Comparison of ENCODE assay signal across 24 cellular contexts in the genomic region with DNA sequence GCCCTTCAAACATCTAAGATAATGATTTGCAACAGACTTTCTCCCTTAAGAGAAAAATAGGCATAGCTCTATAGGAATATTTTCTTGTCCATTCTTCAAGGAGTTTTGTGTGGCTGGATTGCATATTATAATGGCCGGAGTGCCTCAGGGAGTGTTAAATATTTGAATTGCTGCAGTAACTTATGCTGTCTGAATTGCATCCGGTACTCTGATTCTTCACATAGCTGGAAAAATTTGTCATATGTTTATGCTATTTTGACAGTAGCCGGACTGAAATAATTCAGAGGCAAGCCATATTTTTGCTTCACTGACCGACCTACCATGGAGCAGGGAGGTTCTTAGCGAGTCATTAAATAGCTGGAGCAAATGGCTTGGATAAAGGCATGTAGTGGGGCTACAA.
"Had no signal": no experiment of that assay in that cellular context is flagged by ENCODE, and none has a peak within 500 bp of the region (broad histone marks: within the 10 kb centered on the region; RNA-seq: fewer than 3 reads in every experiment).

No MANE protein-coding gene starts in this region.

- ATAC-seq: activated CD4-positive, alpha-beta T cell treated with anti-CD3 and anti-CD28 coated beads for 36 hours; activated T-helper 17 cell treated with anti-CD3 and anti-CD28 coated beads, Interleukin-2, amount 50 U/mL, for 72 hours; body of pancreas; heart right ventricle; left lobe of liver; lower lobe of right lung; naive thymus-derived CD8-positive, alpha-beta T cell; sciatic nerve; stimulated activated naive B cell treated with anti-CD40 and anti-IgM and Interleukin-4, amounts not matched to agents 10 μg/mL and 1 μg/mL and 100 μg/mL, for 72 hours had no signal

- H3K27me3 ChIP-seq: body of pancreas, dorsolateral prefrontal cortex, esophagus squamous epithelium, heart right ventricle, neural progenitor cell, transverse colon had no signal

- H3K4me2 ChIP-seq: neural progenitor cell had no signal

- H3K9me3 ChIP-seq: body of pancreas, esophagus squamous epithelium, lower lobe of right lung, transverse colon had no signal

- H2AFZ ChIP-seq: neural progenitor cell had no signal

- H3K27ac ChIP-seq: body of pancreas, dorsolateral prefrontal cortex, esophagus squamous epithelium, heart right ventricle, lower lobe of right lung, neural progenitor cell, transverse colon had no signal

- DNase-seq: activated B cell treated with CpG ODN at 0.5 μM for 24 hours; activated CD4-positive, alpha-beta T cell treated with anti-CD3 and anti-CD28 coated beads for 36 hours; activated CD4-positive, alpha-beta T cell treated with anti-CD3 and anti-CD28 coated beads, Interleukin-2, amount 50 U/mL, for 4 hours; activated CD8-positive, alpha-beta memory T cell treated with anti-CD3 and anti-CD28 coated beads for 24 hours; activated CD8-positive, alpha-beta memory T cell treated with anti-CD3 and anti-CD28 coated beads, Interleukin-2, amount 50 U/mL, for 4 hours; activated naive CD4-positive, alpha-beta T cell; activated T-cell treated with anti-CD3 and anti-CD28 coated beads, Interleukin-2, amount 50 U/mL, for 24 hours; anterior cingulate cortex; body of pancreas; dorsolateral prefrontal cortex; esophagus squamous epithelium; heart right ventricle; kidney; lower lobe of right lung; naive thymus-derived CD8-positive, alpha-beta T cell; stimulated activated CD4-positive, alpha-beta T cell treated with anti-CD3 and anti-CD28 coated beads, Interleukin-2, amount 100 ng/mL, for 48 hours; stimulated activated CD8-positive, alpha-beta memory T cell treated with anti-CD3 and anti-CD28 coated beads, Interleukin-4, amount 100 ng/mL, for 48 hours; stimulated activated naive B cell treated with anti-CD40 and anti-IgM and Interleukin-4, amounts not matched to agents 10 μg/mL and 1 μg/mL and 100 μg/mL, for 72 hours; T1000; transverse colon had no signal

- H3K4me1 ChIP-seq: body of pancreas, esophagus squamous epithelium, heart right ventricle, lower lobe of right lung, neural progenitor cell, transverse colon had no signal

- H3K9ac ChIP-seq: neural progenitor cell had no signal

- H3K4me3 ChIP-seq: body of pancreas, dorsolateral prefrontal cortex, esophagus squamous epithelium, heart right ventricle, lower lobe of right lung, neural progenitor cell, transverse colon had no signal

- H3K36me3 ChIP-seq: esophagus squamous epithelium, heart right ventricle, lower lobe of right lung, neural progenitor cell, transverse colon had no signal
